Comparison of ENCODE assay signal across 15 cellular contexts in genomic region chr16:80319181-80319580, GRCh38.
DNase-seq lines count a peak whose midpoint lies in the region; ATAC-seq, FAIRE-seq and TF ChIP-seq lines count a peak whose summit lies in the region.
"Had no signal": no experiment of that assay in that cellular context is flagged by ENCODE, and none has a peak within 500 bp of the region (broad histone marks: within the 10 kb centered on the region; RNA-seq: fewer than 3 reads in every experiment).

No MANE protein-coding gene starts in this region.

- H3K9me2 ChIP-seq in Loucy (replicated peaks; ENCODE audit: low read depth, low read length), result no peaks in the 10 kb centered on the region

- H3K4me2 ChIP-seq in Loucy (ENCODE audit: low read depth, low read length, poor library complexity, severe bottlenecking), result no peak overlapping the region

- H3K36me3 ChIP-seq in Loucy (ENCODE audit: insufficient read depth, low read length) (no peaks in the 10 kb centered on the region), pancreas (no peaks in the 10 kb centered on the region), uterus (no peaks in the 10 kb centered on the region), HAP-1 (replicated peaks) (no peaks in the 10 kb centered on the region)

- FAIRE-seq in pancreas (lab: Jason Lieb, UNC), result no peak

- no peak overlapping the region for H3K4me3 ChIP-seq in Loucy (ENCODE audit: low read length, poor library complexity, severe bottlenecking)
- H3K4me3 ChIP-seq in epithelial cell of proximal tubule (ENCODE audit: low read depth, low read length), result no peak overlapping the region
- no peak overlapping the region for H3K4me3 ChIP-seq in pancreas
- H3K4me3 ChIP-seq in uterus, result no peak overlapping the region
- no peak overlapping the region for H3K4me3 ChIP-seq in HAP-1

- H3K9me3 ChIP-seq in Loucy (ENCODE audit: insufficient read depth, low read depth, low read length) (no peaks in the 10 kb centered on the region), pancreas (no peaks in the 10 kb centered on the region), uterus (no peaks in the 10 kb centered on the region), HAP-1 (no peaks in the 10 kb centered on the region)

- TF ChIP-seq POLR2A in uterus (IDR thresholded peaks at IDR 0.05), result no peak

- no peak overlapping the region for H2AFZ ChIP-seq in Loucy (ENCODE audit: low read length)

- no peaks in the 10 kb centered on the region for H3F3A ChIP-seq in Loucy (ENCODE audit: low read depth)

- peak; percentile 32 for DNase-seq in ACHN
- no peak for DNase-seq in epithelial cell of proximal tubule (ENCODE audit: low read depth)
- DNase-seq in pancreas, result no peak
- no peak for DNase-seq in uterus
- DNase-seq in NCI-H1417 treated with DMSO at 0.1 percent for 48 hours (lab: John Stamatoyannopoulos, UW), result no peak
- DNase-seq in HAP-1 (ENCODE audit: low spot score in 2 of 2), result no peak
- DNase-seq: activated naive CD8-positive, alpha-beta T cell treated with anti-CD3 and anti-CD28 coated beads, Interleukin-2, amount 10 ng/mL, durations not matched to agents 7 days and 5 days; DMS153; head of caudate nucleus; left cardiac atrium; MM.1S; OCI-M1; SW 1271 had no signal

- no peaks in the 10 kb centered on the region for H3K27me3 ChIP-seq in Loucy (ENCODE audit: insufficient read depth, low read length, poor library complexity, severe bottlenecking)
- H3K27me3 ChIP-seq in pancreas, result peaks cover 0 to 4% (median 0%) of the 10 kb centered on the region in 4 donors
- no peaks in the 10 kb centered on the region for H3K27me3 ChIP-seq in uterus
- H3K27me3 ChIP-seq in HAP-1 (ENCODE audit: low read depth), result no peaks in the 10 kb centered on the region

- H3K9ac ChIP-seq in Loucy (ENCODE audit: low read depth, low read length, poor library complexity, severe bottlenecking), result no peak overlapping the region

- TF ChIP-seq CTCF in GM12872 (IDR thresholded peaks at IDR 0.05; ENCODE audit: insufficient read depth, low read depth, low read length) (peak; percentile 27; the same call in 1 of the 3 replicates), Loucy (conservative IDR thresholded peaks at IDR 0.05; ENCODE audit: low read length) (peak; percentile 63), epithelial cell of proximal tubule (conservative IDR thresholded peaks at IDR 0.05; ENCODE audit: low read depth, low read length) (peak; percentile 41), pancreas (IDR thresholded peaks at IDR 0.05) (no peak), uterus (IDR thresholded peaks at IDR 0.05) (no peak)

- no peak overlapping the region for H3K27ac ChIP-seq in pancreas
- H3K27ac ChIP-seq in uterus, result no peak overlapping the region

- intact Hi-C loops in pancreas (cut with DNase I), result no loop called here
- intact Hi-C loops in uterus (cut with DNase I; ENCODE audit: low total_unique reads), result no loop called here

- WGBS in pancreas, 2 donors, result 61 to 79% methylated on average over 3 of the region's 3 CpGs

- in situ Hi-C loops in ACHN (cut with HindIII; ENCODE audit: low pct_ligation_motif_present, low pct_unique_long_range_greater_than_20kb, low sequenced_read_pairs) (no loop called here), HAP-1 (cut with MboI; ENCODE audit: low sequenced_read_pairs) (no loop called here)

- no peaks in the 10 kb centered on the region for H4K20me1 ChIP-seq in Loucy (ENCODE audit: insufficient read depth, low read length, poor library complexity, severe bottlenecking)

- H3K4me1 ChIP-seq in Loucy (ENCODE audit: insufficient read depth, low read length, poor library complexity, severe bottlenecking) (no peaks in the 10 kb centered on the region), pancreas (no peaks in the 10 kb centered on the region), uterus (no peaks in the 10 kb centered on the region), HAP-1 (no peaks in the 10 kb centered on the region)

- H3K79me2 ChIP-seq in Loucy (ENCODE audit: insufficient read depth, low read length), result no peaks in the 10 kb centered on the region

- no peak for ATAC-seq in pancreas
- ATAC-seq: left cardiac atrium had no signal

Comparison
In these comparisons a context has a peak if more than half of its experiments do, and no peak if none do; other contexts are left out.
1. CTCF ChIP-seq: peak in GM12872 (single experiment), Loucy (single experiment) and epithelial cell of proximal tubule (single experiment); none in pancreas (0 of 4) and uterus (0 of 4).